9 cellular contexts compared by ENCODE assay signal in the genomic region with DNA sequence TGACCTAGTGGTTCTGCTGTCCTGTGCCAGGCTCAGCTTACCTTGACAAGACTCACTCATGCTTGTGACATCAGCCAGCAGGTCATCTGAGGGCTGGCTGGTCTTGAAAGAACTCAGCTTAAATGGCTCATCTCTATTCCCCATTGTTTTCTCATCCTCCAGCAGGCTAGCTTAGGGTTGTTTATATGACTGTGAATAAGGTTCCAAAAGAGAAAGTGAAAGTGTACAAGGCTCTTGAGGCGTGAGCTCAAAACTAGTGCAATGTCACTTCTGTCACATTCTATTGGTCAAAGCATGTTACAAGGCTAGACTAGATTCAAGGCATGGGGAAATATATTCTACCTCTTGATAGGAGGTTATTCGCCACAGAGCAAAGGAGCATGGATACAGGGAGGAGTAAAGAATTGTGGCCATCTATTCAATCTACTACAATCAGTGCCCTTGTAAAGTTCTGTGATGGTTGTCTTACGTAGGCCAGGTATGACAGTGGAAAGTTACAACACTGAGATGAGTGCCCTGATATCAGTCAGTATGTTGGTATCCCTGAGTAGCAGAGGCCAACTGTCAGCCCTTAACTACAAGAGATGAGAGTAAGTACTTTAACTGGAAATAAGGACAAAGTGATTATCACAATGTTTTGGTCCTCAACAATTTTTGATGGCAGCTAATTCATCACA. TPM values are rescaled to one million over a fixed set of nuclear protein-coding genes. Genes with fewer than 3 reads are reported as not detected.
A peak's percentile ranks its signal among the peaks of the same experiment; 100 is the strongest.
DNase-seq lines count a peak whose midpoint lies in the region; ATAC-seq and TF ChIP-seq lines count a peak whose summit lies in the region.
"Had no signal": no experiment of that assay in that cellular context is flagged by ENCODE, and none has a peak within 500 bp of the region (broad histone marks: within the 10 kb centered on the region; RNA-seq: fewer than 3 reads in every experiment).

No MANE protein-coding gene starts in this region.

- H3K4me3 ChIP-seq in BLaER1 (peak overlapping the region; percentile 20; the same call in 1 of the 2 replicates), Panc1 (ENCODE audit: low read depth in 2 of 2, low read length in 2 of 2) (no peak overlapping the region), fibroblast of pulmonary artery (replicated peaks; ENCODE audit: low read depth, low read length) (no peak overlapping the region), brain microvascular endothelial cell (ENCODE audit: low read depth, low read length) (no peak overlapping the region)

- ATAC-seq in GM19463 (IDR thresholded peaks at IDR 0.05; ENCODE audit: unreplicated experiment) (peak; percentile 69), Panc1 (peak; percentile 74)

- H3K4me2 ChIP-seq in BLaER1 = peak overlapping the region; percentile 24

- DNase-seq in Panc1 (ENCODE audit: low read depth, low spot score) (no peak), fibroblast of pulmonary artery (ENCODE audit: low read depth) (peak; percentile 4), SK-N-DZ (ENCODE audit: low spot score) (no peak), brain microvascular endothelial cell (no peak), NCI-H2107 (lab: John Stamatoyannopoulos, UW) (no peak), GM20000 (ENCODE audit: low spot score) (no peak)
- DNase-seq: mammary epithelial cell had no signal

- H4K20me1 ChIP-seq in BLaER1 = no peaks in the 10 kb centered on the region

- H3K27me3 ChIP-seq in BLaER1 = 0 out of 2 replicates have a peak, but pooled peaks cover 5% of the 10 kb centered on the region
- no peaks in the 10 kb centered on the region for H3K27me3 ChIP-seq in Panc1 (ENCODE audit: control insufficient read depth, insufficient read depth, low read length)
- no peaks in the 10 kb centered on the region for H3K27me3 ChIP-seq in brain microvascular endothelial cell (replicated peaks)

- H3K4me1 ChIP-seq in BLaER1 (no peaks in the 10 kb centered on the region), Panc1 (ENCODE audit: control insufficient read depth, insufficient read depth, low read length) (no peaks in the 10 kb centered on the region)

- CTCF ChIA-PET in Panc1 (lab: Charles Lee) = no interaction called here

- intact Hi-C loops in Panc1 (cut with micrococcal nuclease; ENCODE audit: unreplicated experiment) = no loop called here

- POLR2A ChIA-PET in Panc1 (lab: Charles Lee) = no interaction called here

- no TSS peak for BruUV-seq in Panc1 (replicated peaks; lab: Mats Ljungman, UMichigan)

- no peaks in the 10 kb centered on the region for H3K36me3 ChIP-seq in BLaER1
- no peaks in the 10 kb centered on the region for H3K36me3 ChIP-seq in Panc1 (ENCODE audit: control insufficient read depth, insufficient read depth, low read length)
- H3K36me3 ChIP-seq in brain microvascular endothelial cell (replicated peaks) = no peaks in the 10 kb centered on the region

- in situ Hi-C loops in Panc1 (cut with HindIII; ENCODE audit: low pct_unique_long_range_greater_than_20kb, low sequenced_read_pairs) = no loop called here
- in situ Hi-C loops in brain microvascular endothelial cell (cut with HindIII; ENCODE audit: low pct_ligation_motif_present, low sequenced_read_pairs) = no loop called here

- no peak overlapping the region for H3K9ac ChIP-seq in BLaER1

- TF ChIP-seq CTCF in Panc1 (IDR thresholded peaks at IDR 0.05) = no peak
- TF ChIP-seq CTCF in fibroblast of pulmonary artery (IDR thresholded peaks at IDR 0.05; ENCODE audit: low read length, missing control alignments) = no peak
- TF ChIP-seq CTCF in brain microvascular endothelial cell (IDR thresholded peaks at IDR 0.05; ENCODE audit: low read depth, low read length, missing control alignments) = no peak
- TF ChIP-seq CTCF in GM20000 (IDR thresholded peaks at IDR 0.05; ENCODE audit: extremely low read depth, missing control alignments) = no peak

- H3K27ac ChIP-seq in BLaER1 = no peak overlapping the region
- peak overlapping the region; percentile 6; the same call in 1 of the 2 replicates for H3K27ac ChIP-seq in Panc1 (ENCODE audit: low read length)
- H3K27ac ChIP-seq in brain microvascular endothelial cell = no peak overlapping the region

- peaks cover 27% of the 10 kb centered on the region for H3K9me3 ChIP-seq in BLaER1
- H3K9me3 ChIP-seq in Panc1 (ENCODE audit: control insufficient read depth, insufficient read depth, low read depth, low read length) = no peaks in the 10 kb centered on the region

RNA-seq across cellular contexts. Expression of a gene that starts 19.8 kb away (rescaled TPM):
- total RNA-seq in Panc1 (2021; ENCODE audit: unreplicated experiment) = 36.4 TPM
- 26.0 TPM for polyA plus RNA-seq in Panc1 (2012; ENCODE audit: insufficient read length)
- polyA plus RNA-seq in SK-N-DZ (2014; cell fraction: cytosol; rRNA removed) = 5.3 and 5.8 TPM in 2 replicates
- polyA plus RNA-seq in SK-N-DZ (2014; cell fraction: nucleus; rRNA removed) = 5.8 and 8.8 TPM in 2 replicates

RNA-seq across cellular contexts. Expression of a gene that starts 20.2 kb away (rescaled TPM):
- 1.1 TPM for total RNA-seq in Panc1 (2021; ENCODE audit: unreplicated experiment)
- 0.45 TPM for polyA plus RNA-seq in Panc1 (2012; ENCODE audit: insufficient read length)
- polyA plus RNA-seq in SK-N-DZ (2014; cell fraction: cytosol; rRNA removed) = 0.34 and 0.36 TPM in 2 replicates
- polyA plus RNA-seq in SK-N-DZ (2014; cell fraction: nucleus; rRNA removed) = 0.62 and 0.64 TPM in 2 replicates
